ENCODE assay signal across 25 cellular contexts in the genomic region with DNA sequence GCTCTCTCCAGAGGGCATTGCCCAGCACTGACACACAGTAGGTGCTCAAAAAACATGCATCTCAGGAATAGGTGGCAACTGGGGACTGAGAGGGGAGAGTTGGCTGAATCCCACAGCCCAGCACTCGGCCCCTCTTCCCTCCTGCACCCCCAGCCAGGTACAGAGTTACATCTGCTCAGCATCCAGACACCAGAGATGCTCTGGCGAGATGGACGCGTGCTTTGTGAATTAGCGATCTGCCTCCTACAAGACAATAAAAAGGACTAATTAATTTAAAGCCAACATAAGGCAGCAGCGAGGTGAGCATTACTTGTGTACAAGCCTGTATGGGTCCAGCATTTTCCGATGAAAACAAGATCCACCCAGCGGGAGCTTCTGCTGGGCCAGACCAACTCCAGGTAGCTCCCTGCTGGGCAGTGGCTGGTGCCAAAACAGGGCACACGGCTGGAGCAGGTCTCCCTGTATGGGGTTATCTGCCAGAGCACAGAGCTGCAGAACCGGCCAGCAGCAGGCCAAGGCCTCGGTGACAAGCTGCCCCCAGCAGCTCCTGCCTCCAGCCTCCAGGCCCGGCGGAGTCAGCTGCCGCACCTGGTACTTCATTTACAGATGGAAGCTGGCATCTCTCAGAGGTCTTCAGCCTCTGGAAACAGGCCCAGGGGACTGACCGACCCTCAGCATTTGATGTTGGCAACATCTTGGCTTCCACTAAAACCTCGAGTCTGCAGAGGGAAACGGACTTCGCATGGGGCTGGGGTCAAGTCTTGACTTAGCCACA.
"Had no signal": no experiment of that assay in that cellular context is flagged by ENCODE, and none has a peak within 500 bp of the region (broad histone marks: within the 10 kb centered on the region; RNA-seq: fewer than 3 reads in every experiment).

No MANE protein-coding gene starts in this region.

- ATAC-seq: foreskin keratinocyte; left cardiac atrium; left ventricle myocardium superior; sciatic nerve; stimulated activated naive B cell treated with anti-CD40 and anti-IgM and Interleukin-4, amounts not matched to agents 10 μg/mL and 1 μg/mL and 100 μg/mL, for 72 hours; stimulated activated naive CD8-positive, alpha-beta T cell treated with anti-CD3 and anti-CD28 coated beads, Interleukin-15, amount 100 ng/mL, for 72 hours had no signal

- H3K4me3 ChIP-seq: coronary artery, hepatocyte, lung, prostate gland, spleen, thoracic aorta, transverse colon had no signal

- DNase-seq: effector CD4-positive, alpha-beta T cell; endodermal cell; erythroblast; foreskin keratinocyte; head of caudate nucleus; kidney; left cardiac atrium; left ventricle myocardium superior; mesenchymal stem cell; naive B cell; retina; spleen; stimulated activated CD4-positive, alpha-beta T cell treated with anti-CD3 and anti-CD28 coated beads, Interleukin-15, amount 100 ng/mL, for 24 hours; stimulated activated CD4-positive, alpha-beta T cell treated with anti-CD3 and anti-CD28 coated beads, Interleukin-1b, Interleukin-23, amount 100 ng/mL, for 48 hours; stimulated activated CD4-positive, alpha-beta T cell treated with anti-CD3 and anti-CD28 coated beads, Interleukin-4, amount 100 ng/mL, for 24 hours; stimulated activated naive B cell treated with anti-CD40 and anti-IgM and Interleukin-4, amounts not matched to agents 10 μg/mL and 1 μg/mL and 100 μg/mL, for 72 hours; stimulated activated naive CD8-positive, alpha-beta T cell treated with anti-CD3 and anti-CD28 coated beads, Interleukin-15, amount 100 ng/mL, for 72 hours; transverse colon had no signal

- H3K27ac ChIP-seq: coronary artery, foreskin keratinocyte, hepatocyte, parathyroid adenoma, prostate gland, spleen, thoracic aorta, transverse colon had no signal

- H3K4me1 ChIP-seq: foreskin keratinocyte, parathyroid adenoma, prostate gland, spleen had no signal

- H3K36me3 ChIP-seq: prostate gland, spleen, thoracic aorta, transverse colon had no signal

- H3K9me3 ChIP-seq: prostate gland, spleen, thoracic aorta, transverse colon had no signal

- H3K27me3 ChIP-seq: foreskin keratinocyte, hepatocyte, spleen, transverse colon had no signal
